In the genomic region with DNA sequence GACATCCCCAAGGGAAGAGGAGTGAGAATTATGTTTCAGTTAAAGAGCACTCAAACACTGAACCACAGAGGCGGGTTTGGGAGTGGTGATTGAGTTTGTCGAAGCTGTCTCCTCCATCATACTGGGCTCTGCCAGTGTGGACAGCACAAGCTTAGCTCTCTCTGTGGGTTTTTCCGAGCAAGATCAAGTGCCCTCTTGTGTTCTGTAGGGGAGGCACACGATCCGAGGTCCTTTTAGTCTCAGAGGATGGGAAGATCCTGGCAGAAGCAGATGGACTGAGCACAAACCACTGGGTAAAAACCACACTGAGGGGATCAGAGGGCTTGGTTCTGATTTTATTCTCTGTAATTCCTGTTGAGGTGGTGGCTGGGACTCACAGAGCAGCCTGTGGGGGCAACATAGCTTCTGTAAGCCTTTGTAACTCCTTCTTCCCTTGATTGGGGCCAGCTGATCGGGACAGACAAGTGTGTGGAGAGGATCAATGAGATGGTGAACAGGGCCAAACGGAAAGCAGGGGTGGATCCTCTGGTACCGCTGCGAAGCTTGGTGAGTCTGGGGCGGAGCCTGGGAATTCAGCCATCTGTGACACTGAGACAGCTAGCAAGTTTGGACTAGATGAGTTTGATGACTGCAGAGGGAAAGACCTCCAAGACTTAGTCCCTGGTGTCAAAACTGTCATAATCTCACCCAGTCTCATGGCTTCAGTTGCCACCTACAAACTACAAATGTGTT, we compare ENCODE assay signal across 1 cellular context.
TF ChIP-seq lines count a peak whose summit lies in the region.

No MANE protein-coding gene starts in this region.

TF ChIP-seq in H1, 55 proteins besides CTCF, POLR2A, EP300 and RAD21:
- TF ChIP-seq, protein P1, sequence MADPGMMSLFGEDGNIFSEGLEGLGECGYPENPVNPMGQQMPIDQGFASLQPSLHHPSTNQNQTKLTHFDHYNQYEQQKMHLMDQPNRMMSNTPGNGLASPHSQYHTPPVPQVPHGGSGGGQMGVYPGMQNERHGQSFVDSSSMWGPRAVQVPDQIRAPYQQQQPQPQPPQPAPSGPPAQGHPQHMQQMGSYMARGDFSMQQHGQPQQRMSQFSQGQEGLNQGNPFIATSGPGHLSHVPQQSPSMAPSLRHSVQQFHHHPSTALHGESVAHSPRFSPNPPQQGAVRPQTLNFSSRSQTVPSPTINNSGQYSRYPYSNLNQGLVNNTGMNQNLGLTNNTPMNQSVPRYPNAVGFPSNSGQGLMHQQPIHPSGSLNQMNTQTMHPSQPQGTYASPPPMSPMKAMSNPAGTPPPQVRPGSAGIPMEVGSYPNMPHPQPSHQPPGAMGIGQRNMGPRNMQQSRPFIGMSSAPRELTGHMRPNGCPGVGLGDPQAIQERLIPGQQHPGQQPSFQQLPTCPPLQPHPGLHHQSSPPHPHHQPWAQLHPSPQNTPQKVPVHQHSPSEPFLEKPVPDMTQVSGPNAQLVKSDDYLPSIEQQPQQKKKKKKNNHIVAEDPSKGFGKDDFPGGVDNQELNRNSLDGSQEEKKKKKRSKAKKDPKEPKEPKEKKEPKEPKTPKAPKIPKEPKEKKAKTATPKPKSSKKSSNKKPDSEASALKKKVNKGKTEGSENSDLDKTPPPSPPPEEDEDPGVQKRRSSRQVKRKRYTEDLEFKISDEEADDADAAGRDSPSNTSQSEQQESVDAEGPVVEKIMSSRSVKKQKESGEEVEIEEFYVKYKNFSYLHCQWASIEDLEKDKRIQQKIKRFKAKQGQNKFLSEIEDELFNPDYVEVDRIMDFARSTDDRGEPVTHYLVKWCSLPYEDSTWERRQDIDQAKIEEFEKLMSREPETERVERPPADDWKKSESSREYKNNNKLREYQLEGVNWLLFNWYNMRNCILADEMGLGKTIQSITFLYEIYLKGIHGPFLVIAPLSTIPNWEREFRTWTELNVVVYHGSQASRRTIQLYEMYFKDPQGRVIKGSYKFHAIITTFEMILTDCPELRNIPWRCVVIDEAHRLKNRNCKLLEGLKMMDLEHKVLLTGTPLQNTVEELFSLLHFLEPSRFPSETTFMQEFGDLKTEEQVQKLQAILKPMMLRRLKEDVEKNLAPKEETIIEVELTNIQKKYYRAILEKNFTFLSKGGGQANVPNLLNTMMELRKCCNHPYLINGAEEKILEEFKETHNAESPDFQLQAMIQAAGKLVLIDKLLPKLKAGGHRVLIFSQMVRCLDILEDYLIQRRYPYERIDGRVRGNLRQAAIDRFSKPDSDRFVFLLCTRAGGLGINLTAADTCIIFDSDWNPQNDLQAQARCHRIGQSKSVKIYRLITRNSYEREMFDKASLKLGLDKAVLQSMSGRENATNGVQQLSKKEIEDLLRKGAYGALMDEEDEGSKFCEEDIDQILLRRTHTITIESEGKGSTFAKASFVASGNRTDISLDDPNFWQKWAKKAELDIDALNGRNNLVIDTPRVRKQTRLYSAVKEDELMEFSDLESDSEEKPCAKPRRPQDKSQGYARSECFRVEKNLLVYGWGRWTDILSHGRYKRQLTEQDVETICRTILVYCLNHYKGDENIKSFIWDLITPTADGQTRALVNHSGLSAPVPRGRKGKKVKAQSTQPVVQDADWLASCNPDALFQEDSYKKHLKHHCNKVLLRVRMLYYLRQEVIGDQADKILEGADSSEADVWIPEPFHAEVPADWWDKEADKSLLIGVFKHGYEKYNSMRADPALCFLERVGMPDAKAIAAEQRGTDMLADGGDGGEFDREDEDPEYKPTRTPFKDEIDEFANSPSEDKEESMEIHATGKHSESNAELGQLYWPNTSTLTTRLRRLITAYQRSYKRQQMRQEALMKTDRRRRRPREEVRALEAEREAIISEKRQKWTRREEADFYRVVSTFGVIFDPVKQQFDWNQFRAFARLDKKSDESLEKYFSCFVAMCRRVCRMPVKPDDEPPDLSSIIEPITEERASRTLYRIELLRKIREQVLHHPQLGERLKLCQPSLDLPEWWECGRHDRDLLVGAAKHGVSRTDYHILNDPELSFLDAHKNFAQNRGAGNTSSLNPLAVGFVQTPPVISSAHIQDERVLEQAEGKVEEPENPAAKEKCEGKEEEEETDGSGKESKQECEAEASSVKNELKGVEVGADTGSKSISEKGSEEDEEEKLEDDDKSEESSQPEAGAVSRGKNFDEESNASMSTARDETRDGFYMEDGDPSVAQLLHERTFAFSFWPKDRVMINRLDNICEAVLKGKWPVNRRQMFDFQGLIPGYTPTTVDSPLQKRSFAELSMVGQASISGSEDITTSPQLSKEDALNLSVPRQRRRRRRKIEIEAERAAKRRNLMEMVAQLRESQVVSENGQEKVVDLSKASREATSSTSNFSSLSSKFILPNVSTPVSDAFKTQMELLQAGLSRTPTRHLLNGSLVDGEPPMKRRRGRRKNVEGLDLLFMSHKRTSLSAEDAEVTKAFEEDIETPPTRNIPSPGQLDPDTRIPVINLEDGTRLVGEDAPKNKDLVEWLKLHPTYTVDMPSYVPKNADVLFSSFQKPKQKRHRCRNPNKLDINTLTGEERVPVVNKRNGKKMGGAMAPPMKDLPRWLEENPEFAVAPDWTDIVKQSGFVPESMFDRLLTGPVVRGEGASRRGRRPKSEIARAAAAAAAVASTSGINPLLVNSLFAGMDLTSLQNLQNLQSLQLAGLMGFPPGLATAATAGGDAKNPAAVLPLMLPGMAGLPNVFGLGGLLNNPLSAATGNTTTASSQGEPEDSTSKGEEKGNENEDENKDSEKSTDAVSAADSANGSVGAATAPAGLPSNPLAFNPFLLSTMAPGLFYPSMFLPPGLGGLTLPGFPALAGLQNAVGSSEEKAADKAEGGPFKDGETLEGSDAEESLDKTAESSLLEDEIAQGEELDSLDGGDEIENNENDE (IDR thresholded peaks at IDR 0.05; ENCODE audit: insufficient replicate concordance, low read length): no peak
- no peak for TF ChIP-seq POLR2AphosphoS5 (IDR thresholded peaks at IDR 0.05; ENCODE audit: low read depth, low read length)
- no peak for TF ChIP-seq CBX5 (IDR thresholded peaks at IDR 0.05; ENCODE audit: low read depth, low read length)
- no peak for TF ChIP-seq CEBPB (IDR thresholded peaks at IDR 0.05; ENCODE audit: low read depth, low read length)
- TF ChIP-seq CHD2 (IDR thresholded peaks at IDR 0.05; ENCODE audit: low read length): no peak
- TF ChIP-seq SP2 (IDR thresholded peaks at IDR 0.05; ENCODE audit: low read length): no peak
- no peak for TF ChIP-seq ZNF274 (IDR thresholded peaks at IDR 0.05; ENCODE audit: borderline replicate concordance, extremely low read depth, low read length)
- no peak for TF ChIP-seq SUZ12 (IDR thresholded peaks at IDR 0.05; ENCODE audit: low read length)
- no peak for TF ChIP-seq TAF1 (IDR thresholded peaks at IDR 0.05; ENCODE audit: low read depth, low read length)
- TF ChIP-seq JUND (IDR thresholded peaks at IDR 0.05; ENCODE audit: low read length): no peak
- TF ChIP-seq SIX5 (IDR thresholded peaks at IDR 0.05; ENCODE audit: low read depth, low read length): no peak
- TF ChIP-seq, protein P2, sequence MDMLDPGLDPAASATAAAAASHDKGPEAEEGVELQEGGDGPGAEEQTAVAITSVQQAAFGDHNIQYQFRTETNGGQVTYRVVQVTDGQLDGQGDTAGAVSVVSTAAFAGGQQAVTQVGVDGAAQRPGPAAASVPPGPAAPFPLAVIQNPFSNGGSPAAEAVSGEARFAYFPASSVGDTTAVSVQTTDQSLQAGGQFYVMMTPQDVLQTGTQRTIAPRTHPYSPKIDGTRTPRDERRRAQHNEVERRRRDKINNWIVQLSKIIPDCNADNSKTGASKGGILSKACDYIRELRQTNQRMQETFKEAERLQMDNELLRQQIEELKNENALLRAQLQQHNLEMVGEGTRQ (IDR thresholded peaks at IDR 0.05; ENCODE audit: low read length): no peak
- TF ChIP-seq KDM5A (IDR thresholded peaks at IDR 0.05; ENCODE audit: low read length): no peak
- TF ChIP-seq RBBP5 (IDR thresholded peaks at IDR 0.05; ENCODE audit: borderline replicate concordance, low read depth, low read length): no peak
- TF ChIP-seq GTF2F1 (IDR thresholded peaks at IDR 0.05; ENCODE audit: borderline replicate concordance, low read depth, low read length): no peak
- TF ChIP-seq RNF2 (IDR thresholded peaks at IDR 0.05; ENCODE audit: borderline replicate concordance, low read depth, low read length, missing control alignments, poor library complexity, severe bottlenecking): no peak
- TF ChIP-seq BCL11A (IDR thresholded peaks at IDR 0.05; ENCODE audit: low read depth in 2 of 2, low read length in 2 of 2): no peak
- TF ChIP-seq SP1 (IDR thresholded peaks at IDR 0.05; ENCODE audit: low read depth, low read length): no peak
- no peak for TF ChIP-seq YY1 (IDR thresholded peaks at IDR 0.05; ENCODE audit: low read depth, low read length)
- no peak for TF ChIP-seq SIN3A (conservative IDR thresholded peaks at IDR 0.05 in 1 of 2, IDR thresholded peaks at IDR 0.05 in 1 of 2; ENCODE audit: low read depth in 1 of 2, low read length in 2 of 2)
TF ChIP-seq in H1: peak in this region for 0.
